ENCODE assay signal across 14 cellular contexts in genomic region chr12:76946451-76946850, GRCh38.
"Had no signal": no experiment of that assay in that cellular context is flagged by ENCODE, and none has a peak within 500 bp of the region (broad histone marks: within the 10 kb centered on the region; RNA-seq: fewer than 3 reads in every experiment).

No MANE protein-coding gene starts in this region.

- H3K4me1 ChIP-seq: heart right ventricle, stomach had no signal

- H3K9me3 Mint-ChIP-seq: activated T-helper 1 cell treated with anti-CD3 and anti-CD28 coated beads, Interleukin-12 subunit alpha, Interleukin-12 subunit beta, Interleukin-2, Interleukin-4 antibody, amounts not matched to agents 30 ng/mL and 10 ng/mL and 1 ng/mL, durations not matched to agents 14 hours and 24 hours and 36 hours; neural crest cell; WTC11 had no signal

- H3K4me3 Mint-ChIP-seq: activated CD8-positive, alpha-beta T cell treated with anti-CD3 and anti-CD28 coated beads, Interleukin-2, amount 10 ng/mL, durations not matched to agents 7 days and 5 days; activated T-helper 1 cell treated with anti-CD3 and anti-CD28 coated beads, Interleukin-12 subunit alpha, Interleukin-12 subunit beta, Interleukin-2, Interleukin-4 antibody, amounts not matched to agents 30 ng/mL and 10 ng/mL and 1 ng/mL, durations not matched to agents 14 hours and 24 hours and 36 hours; neural crest cell; WTC11 had no signal

- H3K27me3 ChIP-seq: cardiac muscle cell, heart right ventricle, ovary, stomach had no signal

- H3K36me3 Mint-ChIP-seq: WTC11 had no signal

- ATAC-seq: activated CD8-positive, alpha-beta T cell treated with anti-CD3 and anti-CD28 coated beads, Interleukin-2, amount 10 ng/mL, durations not matched to agents 7 days and 5 days; heart right ventricle; WTC11 had no signal

- H3K27ac Mint-ChIP-seq: activated CD8-positive, alpha-beta T cell treated with anti-CD3 and anti-CD28 coated beads, Interleukin-2, amount 10 ng/mL, durations not matched to agents 7 days and 5 days; activated T-helper 1 cell treated with anti-CD3 and anti-CD28 coated beads, Interleukin-12 subunit alpha, Interleukin-12 subunit beta, Interleukin-2, Interleukin-4 antibody, amounts not matched to agents 30 ng/mL and 10 ng/mL and 1 ng/mL, durations not matched to agents 14 hours and 24 hours and 36 hours; WTC11 had no signal

- H3K27ac ChIP-seq: cardiac muscle cell, heart right ventricle, ovary, stomach, thoracic aorta had no signal

- H3K4me1 Mint-ChIP-seq: neural crest cell, WTC11 had no signal

- DNase-seq: activated CD4-positive, alpha-beta T cell treated with anti-CD3 and anti-CD28 coated beads for 48 hours; activated CD8-positive, alpha-beta T cell treated with anti-CD3 and anti-CD28 coated beads, Interleukin-2, amount 10 ng/mL, durations not matched to agents 7 days and 5 days; activated naive CD4-positive, alpha-beta T cell; aorta; heart right ventricle; kidney; ovary; stimulated activated CD4-positive, alpha-beta T cell treated with anti-CD3 and anti-CD28 coated beads, Interleukin-4, amount 100 ng/mL, for 4 hours; stomach had no signal

- H3K4me3 ChIP-seq: cardiac muscle cell, heart right ventricle, ovary, stomach, thoracic aorta had no signal

- H3K36me3 ChIP-seq: cardiac muscle cell, heart right ventricle, ovary, stomach, thoracic aorta had no signal

- H3K9me3 ChIP-seq: heart right ventricle, ovary, stomach, thoracic aorta had no signal
